31 cellular contexts compared by ENCODE assay signal in the genomic region with DNA sequence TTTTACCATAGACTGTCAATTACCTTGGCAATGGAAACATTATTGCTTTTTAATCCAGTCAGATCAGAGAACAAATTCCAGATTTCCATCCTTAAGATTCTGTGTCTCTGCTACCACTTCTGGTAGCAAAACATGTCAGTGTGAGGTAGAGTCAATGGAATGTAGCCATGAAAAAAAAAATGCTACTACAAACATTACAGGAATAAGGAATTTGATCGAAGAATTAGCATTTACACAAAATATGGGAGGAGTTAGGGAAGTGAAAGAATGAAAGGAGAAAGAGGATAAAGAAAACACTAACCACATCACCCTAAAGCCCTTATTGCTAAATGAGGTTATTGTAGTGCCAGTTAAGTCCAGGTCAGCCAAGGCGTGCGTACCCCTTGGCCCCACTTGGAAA. TPM values are rescaled to one million over a fixed set of nuclear protein-coding genes. Genes with fewer than 3 reads are reported as not detected.
"Had no signal": no experiment of that assay in that cellular context is flagged by ENCODE, and none has a peak within 500 bp of the region (broad histone marks: within the 10 kb centered on the region; RNA-seq: fewer than 3 reads in every experiment).

No MANE protein-coding gene starts in this region.

- H3K27ac ChIP-seq: coronary artery, spleen, testis had no signal

- H3K27me3 Mint-ChIP-seq: naive thymus-derived CD4-positive, alpha-beta T cell; stimulated activated naive B cell treated with anti-CD40 and anti-IgM and Interleukin-4, amounts not matched to agents 10 μg/mL and 1 μg/mL and 100 μg/mL, for 72 hours; stimulated activated naive CD8-positive, alpha-beta T cell treated with anti-CD3 and anti-CD28 coated beads, Interleukin-15, amount 100 ng/mL, for 72 hours had no signal

- H3K27me3 ChIP-seq: spleen, testis had no signal

- H3K9me3 ChIP-seq: testis had no signal

- H3K4me3 Mint-ChIP-seq: endodermal cell; naive thymus-derived CD4-positive, alpha-beta T cell; nephron progenitor cell; stimulated activated naive B cell treated with anti-CD40 and anti-IgM and Interleukin-4, amounts not matched to agents 10 μg/mL and 1 μg/mL and 100 μg/mL, for 72 hours; stimulated activated naive CD8-positive, alpha-beta T cell treated with anti-CD3 and anti-CD28 coated beads, Interleukin-15, amount 100 ng/mL, for 72 hours had no signal

- H3K4me1 ChIP-seq: testis had no signal

- DNase-seq: effector CD4-positive, alpha-beta T cell; endodermal cell; erythroblast; foreskin melanocyte; head of caudate nucleus; hippocampal formation; kidney glomerular epithelial cell; naive thymus-derived CD4-positive, alpha-beta T cell; nephron progenitor cell; posterior cingulate gyrus; spleen; stimulated activated CD4-positive, alpha-beta T cell treated with anti-CD3 and anti-CD28 coated beads, Interleukin-15, amount 100 ng/mL, for 24 hours; stimulated activated CD4-positive, alpha-beta T cell treated with anti-CD3 and anti-CD28 coated beads, Interleukin-1b, Interleukin-23, amount 100 ng/mL, for 48 hours; stimulated activated CD4-positive, alpha-beta T cell treated with anti-CD3 and anti-CD28 coated beads, Interleukin-4, amount 100 ng/mL, for 24 hours; stimulated activated naive B cell treated with anti-CD40 and anti-IgM and Interleukin-4, amounts not matched to agents 10 μg/mL and 1 μg/mL and 100 μg/mL, for 72 hours; stimulated activated naive CD8-positive, alpha-beta T cell treated with anti-CD3 and anti-CD28 coated beads, Interleukin-15, amount 100 ng/mL, for 72 hours; testis; trophoblast cell had no signal

- ATAC-seq: naive thymus-derived CD4-positive, alpha-beta T cell; sciatic nerve; stimulated activated naive B cell treated with anti-CD40 and anti-IgM and Interleukin-4, amounts not matched to agents 10 μg/mL and 1 μg/mL and 100 μg/mL, for 72 hours; stimulated activated naive CD8-positive, alpha-beta T cell treated with anti-CD3 and anti-CD28 coated beads, Interleukin-15, amount 100 ng/mL, for 72 hours had no signal

- H3K4me1 Mint-ChIP-seq: endodermal cell; nephron progenitor cell; stimulated activated naive B cell treated with anti-CD40 and anti-IgM and Interleukin-4, amounts not matched to agents 10 μg/mL and 1 μg/mL and 100 μg/mL, for 72 hours; stimulated activated naive CD8-positive, alpha-beta T cell treated with anti-CD3 and anti-CD28 coated beads, Interleukin-15, amount 100 ng/mL, for 72 hours had no signal

- H3K4me3 ChIP-seq: coronary artery, spleen, testis had no signal

- H3K27ac Mint-ChIP-seq: endodermal cell; naive thymus-derived CD4-positive, alpha-beta T cell; stimulated activated naive B cell treated with anti-CD40 and anti-IgM and Interleukin-4, amounts not matched to agents 10 μg/mL and 1 μg/mL and 100 μg/mL, for 72 hours; stimulated activated naive CD8-positive, alpha-beta T cell treated with anti-CD3 and anti-CD28 coated beads, Interleukin-15, amount 100 ng/mL, for 72 hours had no signal

- H3K9me3 Mint-ChIP-seq: naive thymus-derived CD4-positive, alpha-beta T cell; stimulated activated naive B cell treated with anti-CD40 and anti-IgM and Interleukin-4, amounts not matched to agents 10 μg/mL and 1 μg/mL and 100 μg/mL, for 72 hours; stimulated activated naive CD8-positive, alpha-beta T cell treated with anti-CD3 and anti-CD28 coated beads, Interleukin-15, amount 100 ng/mL, for 72 hours had no signal

RNA-seq across cellular contexts. Expression of a gene that starts 50.8 kb away (rescaled TPM):
- total RNA-seq: dermis microvascular lymphatic vessel endothelial cell; endodermal cell; endothelial cell of umbilical vein; liver; lung microvascular endothelial cell; mesenteric fat pad; mononuclear cell; naive thymus-derived CD4-positive, alpha-beta T cell; osteoblast; pulmonary artery endothelial cell; sciatic nerve; skeletal muscle tissue; spleen; subcutaneous adipose tissue; urinary bladder had no signal
- polyA plus RNA-seq: endothelial cell of umbilical vein; liver; naive thymus-derived CD4-positive, alpha-beta T cell; spleen; urinary bladder had no signal
